ENCODE assay signal across 8 cellular contexts in the genomic region with DNA sequence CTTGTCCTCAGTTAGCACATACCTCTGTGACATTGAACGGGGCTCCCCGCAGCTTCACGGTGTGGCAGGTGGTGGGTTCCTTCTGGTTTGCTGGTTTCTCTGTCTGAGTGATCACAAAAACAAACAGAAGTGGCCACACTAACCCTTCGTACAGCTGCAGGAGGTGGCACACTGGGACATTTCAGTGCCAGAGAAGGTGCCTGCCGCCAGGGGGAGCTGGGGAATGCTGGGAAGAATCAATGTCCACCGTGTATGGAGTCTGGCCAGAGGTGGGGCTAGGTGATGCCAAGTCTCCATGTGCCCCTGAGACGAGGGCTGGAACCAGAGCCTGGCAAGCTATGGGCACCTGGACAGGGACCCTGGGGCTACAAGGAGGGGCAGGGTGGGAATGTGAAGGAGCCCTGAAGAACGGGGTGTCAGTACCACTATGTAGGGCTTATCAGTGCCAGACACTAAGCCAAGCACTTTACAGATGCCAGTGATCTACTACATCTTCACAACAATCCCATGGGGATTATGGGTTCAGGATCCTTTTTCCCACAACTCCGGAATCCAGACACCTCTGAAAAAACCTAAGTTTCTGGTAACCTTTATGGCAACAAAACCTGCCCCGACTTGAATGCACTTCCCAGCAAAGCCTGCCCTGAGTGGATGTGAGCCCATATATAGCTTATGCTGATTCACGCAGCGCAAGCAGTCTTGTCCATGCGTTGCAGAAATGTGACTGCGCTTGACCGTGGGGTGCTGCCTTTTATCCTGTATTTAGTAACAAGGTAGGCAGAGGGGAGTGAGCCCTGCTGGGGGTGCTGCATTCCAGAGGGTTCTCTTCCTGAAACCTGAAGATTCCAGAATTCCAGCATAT. TPM values are rescaled to one million over a fixed set of nuclear protein-coding genes. Genes with fewer than 3 reads are reported as not detected.
DNase-seq lines count a peak whose midpoint lies in the region; ATAC-seq, FAIRE-seq and TF ChIP-seq lines count a peak whose summit lies in the region.

No MANE protein-coding gene starts in this region.

- FAIRE-seq in H54 (lab: Jason Lieb, UNC): no peak

- no peak for TF ChIP-seq POLR2A in H54 (IDR thresholded peaks at IDR 0.05; ENCODE audit: low read depth, low read length)

- DNase-seq in AG10803 (ENCODE audit: low read depth): no peak
- peak; percentile 50 for DNase-seq in H54 (ENCODE audit: insufficient read length, low spot score)
- peak; percentile 50 for DNase-seq in SHP77 treated with DMSO at 0.1 percent for 48 hours (lab: John Stamatoyannopoulos, UW)
- DNase-seq in foreskin keratinocyte: peak in 1 of 2 donors; percentile 12
- no peak for DNase-seq in NCI-H345 treated with DMSO at 0.1 percent for 48 hours (lab: John Stamatoyannopoulos, UW; ENCODE audit: unreplicated experiment)

- TF ChIP-seq CTCF in AG10803 (conservative IDR thresholded peaks at IDR 0.05; ENCODE audit: low read length) (peak; percentile 49), foreskin keratinocyte (conservative IDR thresholded peaks at IDR 0.05) (peak; percentile 58)

- no peaks in the 10 kb centered on the region for H3K27me3 ChIP-seq in foreskin keratinocyte

- H3K4me1 ChIP-seq in foreskin keratinocyte: no peaks in the 10 kb centered on the region

- H3K27ac ChIP-seq in foreskin keratinocyte: no peak overlapping the region

- ATAC-seq in foreskin keratinocyte (peak; percentile 75), GM21360 (IDR thresholded peaks at IDR 0.05; ENCODE audit: unreplicated experiment) (no peak), HG03175 (IDR thresholded peaks at IDR 0.05; ENCODE audit: unreplicated experiment) (no peak), HG02798 (IDR thresholded peaks at IDR 0.05; ENCODE audit: poor library complexity, unreplicated experiment) (no peak)

- H3K4me3 ChIP-seq in AG10803 (ENCODE audit: low read length): no peak overlapping the region

RNA-seq across cellular contexts. Expression of a gene that starts 10.8 kb away (rescaled TPM):
- 27.5 and 29.8 TPM in 2 replicates for total RNA-seq in foreskin keratinocyte
- 15.0 and 16.2 TPM in 2 replicates for polyA plus RNA-seq in foreskin keratinocyte

Comparison
In these comparisons a context has a peak if more than half of its experiments do, and no peak if none do; other contexts are left out.
1. DNase-seq: peak in H54 (single experiment) and SHP77 treated with DMSO at 0.1 percent for 48 hours (single experiment); none in AG10803 (single experiment) and NCI-H345 treated with DMSO at 0.1 percent for 48 hours (single experiment).